Comparison of ENCODE assay signal across 27 cellular contexts in the genomic region with DNA sequence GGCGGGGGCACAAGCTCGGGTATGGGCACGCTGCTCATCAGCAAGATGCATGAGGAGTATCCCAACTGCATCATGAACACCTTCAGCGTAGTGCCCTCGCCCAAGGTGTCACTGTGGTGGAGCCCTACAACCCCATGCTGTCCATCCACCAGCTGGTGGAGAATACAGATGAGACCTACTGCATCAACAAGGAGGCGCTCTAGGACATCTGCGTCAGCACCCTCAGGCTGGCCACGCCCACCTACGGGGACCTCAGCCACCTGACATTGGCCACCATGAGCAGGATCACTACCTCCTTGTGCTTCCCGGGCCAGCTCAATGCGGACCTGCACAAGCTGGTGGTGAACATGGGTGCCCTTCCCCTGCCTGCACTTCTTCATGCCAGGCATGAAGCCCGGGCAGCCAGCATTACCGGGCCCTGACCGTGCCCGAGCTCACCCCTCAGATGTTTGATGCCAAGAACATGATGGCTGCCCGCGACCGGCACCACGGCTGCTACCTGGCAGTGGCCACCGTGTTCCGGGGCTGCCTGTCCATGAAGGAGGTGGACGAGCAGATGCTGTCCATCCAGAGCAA. TPM values are rescaled to one million over a fixed set of nuclear protein-coding genes. Genes with fewer than 3 reads are reported as not detected.
"Had no signal": no experiment of that assay in that cellular context is flagged by ENCODE, and none has a peak within 500 bp of the region (broad histone marks: within the 10 kb centered on the region; RNA-seq: fewer than 3 reads in every experiment).

No MANE protein-coding gene starts in this region.

- H3K27ac Mint-ChIP-seq: immature natural killer cell; natural killer cell; nephron progenitor cell; stimulated activated naive CD8-positive, alpha-beta T cell treated with anti-CD3 and anti-CD28 coated beads, Interleukin-15, Interleukin-2, amounts not matched to agents 100 ng/mL and 50 ng/mL, for 24 hours had no signal

- H3K27ac ChIP-seq: left lung, lower lobe of right lung, neural progenitor cell, pancreas, prostate gland, skin epidermis, suprapubic skin, thoracic aorta, tibial artery, upper lobe of right lung had no signal

- H3K4me1 ChIP-seq: pancreas, prostate gland had no signal

- H3K4me3 Mint-ChIP-seq: immature natural killer cell; naive B cell; natural killer cell; nephron progenitor cell; neural progenitor cell; stimulated activated naive CD8-positive, alpha-beta T cell treated with anti-CD3 and anti-CD28 coated beads, Interleukin-15, Interleukin-2, amounts not matched to agents 100 ng/mL and 50 ng/mL, for 24 hours had no signal

- H3K27me3 Mint-ChIP-seq: naive B cell; stimulated activated naive CD8-positive, alpha-beta T cell treated with anti-CD3 and anti-CD28 coated beads, Interleukin-15, Interleukin-2, amounts not matched to agents 100 ng/mL and 50 ng/mL, for 24 hours had no signal

- H3K27me3 ChIP-seq: left lung, neural progenitor cell, pancreas, suprapubic skin, tibial artery, upper lobe of right lung had no signal

- DNase-seq: hypothalamus; immature natural killer cell; kidney; left colon; left lung; lower lobe of right lung; mammary epithelial cell; mesenchymal stem cell; naive B cell; natural killer cell; nephron progenitor cell; pancreas; retina; right cardiac atrium; stimulated activated CD4-positive, alpha-beta T cell treated with anti-CD3 and anti-CD28 coated beads, Interleukin-12 subunit alpha, Interleukin-12 subunit beta, amount 100 ng/mL, for 4 hours; stimulated activated CD4-positive, alpha-beta T cell treated with anti-CD3 and anti-CD28 coated beads, Interleukin-15, amount 100 ng/mL, for 24 hours; stimulated activated CD4-positive, alpha-beta T cell treated with anti-CD3 and anti-CD28 coated beads, Interleukin-2, amount 100 ng/mL, for 24 hours; stimulated activated CD4-positive, alpha-beta T cell treated with anti-CD3 and anti-CD28 coated beads, Interleukin-4, amount 100 ng/mL, for 1 hour; stimulated activated naive CD4-positive, alpha-beta T cell; tibial artery; upper lobe of right lung had no signal

- H3K9ac ChIP-seq: neural progenitor cell had no signal

- H3K4me2 ChIP-seq: neural progenitor cell had no signal

- H3K36me3 ChIP-seq: left lung, lower lobe of right lung, neural progenitor cell, pancreas, prostate gland, suprapubic skin, thoracic aorta, tibial artery, upper lobe of right lung had no signal

- H2AFZ ChIP-seq: neural progenitor cell had no signal

- H3K9me3 Mint-ChIP-seq: immature natural killer cell; naive B cell; natural killer cell; stimulated activated naive CD8-positive, alpha-beta T cell treated with anti-CD3 and anti-CD28 coated beads, Interleukin-15, Interleukin-2, amounts not matched to agents 100 ng/mL and 50 ng/mL, for 24 hours had no signal

- H3K9me3 ChIP-seq: lower lobe of right lung, pancreas, prostate gland, suprapubic skin, thoracic aorta, tibial artery, upper lobe of right lung had no signal

- H3K4me3 ChIP-seq: left lung, lower lobe of right lung, neural progenitor cell, pancreas, prostate gland, skin epidermis, suprapubic skin, thoracic aorta, tibial artery, upper lobe of right lung had no signal

- H3K36me3 Mint-ChIP-seq: naive B cell, natural killer cell had no signal

RNA-seq across cellular contexts. Expression of a gene that starts 12.8 kb away (rescaled TPM):
- total RNA-seq: mammary epithelial cell had no signal
- polyA plus RNA-seq: immature natural killer cell, mammary epithelial cell had no signal
